8 cellular contexts compared by ENCODE assay signal in the genomic region with DNA sequence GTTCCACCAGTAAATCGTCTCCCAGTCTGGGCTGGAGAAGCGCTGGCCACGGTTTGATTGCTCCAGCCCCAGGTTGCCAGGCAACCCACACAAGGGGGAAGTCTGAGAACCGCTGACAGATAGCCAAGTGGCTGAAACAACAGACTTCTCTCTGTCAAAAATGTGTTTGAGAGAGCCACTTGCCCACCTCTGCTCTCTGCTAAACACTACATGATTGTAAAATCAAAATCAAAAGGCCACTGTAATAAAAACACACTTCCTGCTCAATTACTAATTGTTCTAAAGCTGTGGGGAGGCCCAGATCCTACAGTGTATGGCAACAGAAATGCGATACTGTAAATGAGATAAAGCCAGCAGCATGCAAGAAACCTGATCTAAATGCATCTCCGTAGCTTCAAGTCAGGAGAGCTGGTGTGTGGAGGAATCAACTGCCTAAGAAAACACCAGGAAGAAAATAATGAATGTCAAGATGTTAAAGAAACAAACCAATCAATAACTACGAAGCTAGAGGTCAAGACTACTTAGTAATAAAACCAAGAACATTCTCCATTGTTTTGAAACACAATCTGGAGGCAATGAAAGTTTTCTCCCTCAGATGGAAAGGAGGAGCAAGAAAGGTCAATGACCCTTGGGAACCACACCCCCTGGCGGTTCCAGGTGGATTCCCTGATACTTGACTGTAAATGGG.
DNase-seq lines count a peak whose midpoint lies in the region; ATAC-seq, FAIRE-seq and TF ChIP-seq lines count a peak whose summit lies in the region.

No MANE protein-coding gene starts in this region.

- peak; percentile 84 for ATAC-seq in gastroesophageal sphincter
- ATAC-seq in GM21390 (IDR thresholded peaks at IDR 0.05; ENCODE audit: unreplicated experiment): no peak

- no peaks in the 10 kb centered on the region for H3K9me3 ChIP-seq in WERI-Rb-1 (ENCODE audit: severe bottlenecking)
- H3K9me3 ChIP-seq in gastroesophageal sphincter: no peaks in the 10 kb centered on the region

- H3K27ac ChIP-seq in WERI-Rb-1 (peak overlapping the region; percentile 37; the same call in 1 of the 2 replicates), gastroesophageal sphincter (peak overlapping the region; percentile 54 to 79 (median 74))

- WGBS in gastroesophageal sphincter (ENCODE audit: low coverage in 1 of 2), 2 donors: 13 to 15% methylated on average over 5 to 8 of the region's 8 CpGs

- H3K4me3 ChIP-seq in WERI-Rb-1 (ENCODE audit: low read depth, low read length): no peak overlapping the region
- H3K4me3 ChIP-seq in gastroesophageal sphincter: no peak overlapping the region

- in situ Hi-C loops in ACHN (cut with HindIII; ENCODE audit: low pct_ligation_motif_present, low pct_unique_long_range_greater_than_20kb, low sequenced_read_pairs): no loop called here

- TF ChIP-seq EP300 in gastroesophageal sphincter (IDR thresholded peaks at IDR 0.05): no peak

- FAIRE-seq in GM19239 (lab: Jason Lieb, UNC): peak; percentile 82

- H3K36me3 ChIP-seq in WERI-Rb-1: peaks cover 29% of the 10 kb centered on the region
- peaks cover 0 to 4% of the 10 kb centered on the region in 2 donors for H3K36me3 ChIP-seq in gastroesophageal sphincter

- no peak for TF ChIP-seq POLR2A in gastroesophageal sphincter (IDR thresholded peaks at IDR 0.05)

- peak; percentile 30; the same call in 1 of the 2 replicates for TF ChIP-seq CTCF in WERI-Rb-1 (IDR thresholded peaks at IDR 0.05; ENCODE audit: low read depth, low read length)
- peak in 2 of 4 experiments; percentile 22 to 25 for TF ChIP-seq CTCF in gastroesophageal sphincter (IDR thresholded peaks at IDR 0.05)

- peak; percentile 53 for DNase-seq in ACHN
- no peak for DNase-seq in GM19239 (ENCODE audit: insufficient read length, low spot score)
- DNase-seq in NCI-H1436 treated with DMSO at 0.1 percent for 48 hours (lab: John Stamatoyannopoulos, UW): peak; percentile 27
- DNase-seq in WERI-Rb-1: peak; percentile 68
- peak in 45 of 56 donors; percentile 11 to 86 (median 60) for DNase-seq in nucleus accumbens (lab: John Stamatoyannopoulos, UW)
- DNase-seq in stimulated activated CD4-positive, alpha-beta T cell treated with anti-CD3 and anti-CD28 coated beads, Interleukin-15, amount 100 ng/mL, for 24 hours: no peak

- H3K27me3 ChIP-seq in WERI-Rb-1 (ENCODE audit: insufficient read depth, low read depth, severe bottlenecking) (no peaks in the 10 kb centered on the region), gastroesophageal sphincter (no peaks in the 10 kb centered on the region)

- peaks cover 8 to 60% (median 18%) of the 10 kb centered on the region in 3 donors for H3K4me1 ChIP-seq in gastroesophageal sphincter

Comparison
In these comparisons a context has a peak if more than half of its experiments do, and no peak if none do; other contexts are left out.
1. DNase-seq: peak in ACHN (single experiment), NCI-H1436 treated with DMSO at 0.1 percent for 48 hours (single experiment), WERI-Rb-1 (single experiment) and nucleus accumbens (45 of 56); none in GM19239 (single experiment) and stimulated activated CD4-positive, alpha-beta T cell treated with anti-CD3 and anti-CD28 coated beads, Interleukin-15, amount 100 ng/mL, for 24 hours (single experiment).